ENCODE assay signal across 1 cellular context in the genomic region with DNA sequence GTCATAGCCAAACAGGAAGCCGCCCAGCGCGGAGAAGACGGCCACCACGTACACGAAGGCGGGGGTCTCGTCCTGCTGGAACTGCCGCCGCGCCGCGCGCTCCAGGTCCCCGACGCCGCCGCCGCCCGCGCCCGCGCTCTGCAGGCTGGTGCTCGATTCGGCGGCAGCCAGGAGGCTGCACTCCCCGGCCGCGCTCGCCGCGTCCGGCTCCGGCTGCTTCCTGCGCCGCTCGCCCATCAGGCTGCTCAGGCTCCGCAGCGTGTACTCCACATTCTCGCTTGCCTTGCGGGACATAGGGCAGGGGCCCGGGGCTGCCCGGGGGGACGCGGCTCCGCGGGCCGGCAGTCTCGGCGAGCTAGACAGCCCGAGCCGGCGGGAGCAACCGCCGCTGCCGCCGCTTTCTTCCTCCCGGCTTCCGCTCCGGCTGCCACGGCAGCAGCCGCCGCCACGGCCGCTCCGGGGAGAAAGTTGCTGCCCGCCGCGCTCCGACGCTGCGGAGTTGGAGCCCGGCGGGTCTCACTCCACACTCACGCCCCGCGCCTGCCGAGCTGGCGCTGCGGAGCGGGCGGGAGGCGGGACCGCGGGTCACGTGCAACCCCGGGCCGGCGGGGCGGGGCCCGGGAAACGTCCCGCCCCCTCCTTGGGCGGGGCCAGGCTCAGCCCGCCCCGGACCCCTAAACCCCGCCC.
TF ChIP-seq lines count a peak whose summit lies in the region.

A gene (minus strand): TSS at position 567 of the 687 bp plus-strand sequence. CDS start 273 bp downstream, at position 294.

TF ChIP-seq in HEK293, 187 proteins besides CTCF, POLR2A, EP300 and RAD21 (continued from another document):
- TF ChIP-seq ZNF394 (tag by site-specific recombination; IDR thresholded peaks at IDR 0.05; ENCODE audit: borderline replicate concordance) (no peak), SP7 (tag by site-specific recombination; IDR thresholded peaks at IDR 0.05) (no peak), ZNF114 (tag by site-specific recombination; IDR thresholded peaks at IDR 0.05) (no peak), ZNF404 (tag by site-specific recombination; IDR thresholded peaks at IDR 0.05) (no peak), BCL11A (tag by site-specific recombination; IDR thresholded peaks at IDR 0.05; ENCODE audit: low read depth) (no peak), ZIC2 (tag by site-specific recombination; IDR thresholded peaks at IDR 0.05) (no peak), ZNF211 (tag by site-specific recombination; IDR thresholded peaks at IDR 0.05; ENCODE audit: low read depth) (no peak)
